ENCODE assay signal across 12 cellular contexts in genomic region chr3:127889976-127890650, GRCh38. TPM values are rescaled to one million over a fixed set of nuclear protein-coding genes. Genes with fewer than 3 reads are reported as not detected.
DNase-seq lines count a peak whose midpoint lies in the region; FAIRE-seq and TF ChIP-seq lines count a peak whose summit lies in the region.
"Had no signal": no experiment of that assay in that cellular context is flagged by ENCODE, and none has a peak within 500 bp of the region (broad histone marks: within the 10 kb centered on the region; RNA-seq: fewer than 3 reads in every experiment).

No MANE protein-coding gene starts in this region.

- H3K9ac ChIP-seq in astrocyte (ENCODE audit: low read length): peak overlapping the region; percentile 33
- peak overlapping the region; percentile 14 for H3K9ac ChIP-seq in keratinocyte (ENCODE audit: control insufficient read depth, extremely low read depth, insufficient read depth, low read length)

- H3K36me3 Mint-ChIP-seq in astrocyte (ENCODE audit: low read depth, unreplicated experiment): peaks cover 2% of the 10 kb centered on the region

- no peaks in the 10 kb centered on the region for H3K27me3 Mint-ChIP-seq in astrocyte (ENCODE audit: low read depth, unreplicated experiment)

- FAIRE-seq in astrocyte (lab: Jason Lieb, UNC) (no peak), keratinocyte (lab: Jason Lieb, UNC) (no peak), GM19239 (lab: Jason Lieb, UNC) (no peak)

- peak; percentile 15 for DNase-seq in AG10803 (ENCODE audit: low read depth)
- DNase-seq in astrocyte (ENCODE audit: low read depth): peak; percentile 37
- no peak for DNase-seq in keratinocyte (ENCODE audit: low read depth, low spot score)
- DNase-seq in GM19239 (ENCODE audit: insufficient read length, low spot score): no peak
- no peak for DNase-seq in substantia nigra (lab: John Stamatoyannopoulos, UW)
- no peak for DNase-seq in anterior cingulate cortex (lab: John Stamatoyannopoulos, UW)
- DNase-seq in OCI-M2 (lab: John Stamatoyannopoulos, UW; ENCODE audit: unreplicated experiment): no peak
- DNase-seq: effector CD4-positive, alpha-beta T cell; right lobe of liver; RPMI8226 had no signal

- TF ChIP-seq CTCF in AG10803 (conservative IDR thresholded peaks at IDR 0.05; ENCODE audit: low read length) (no peak), HEK293 (tag by site-specific recombination; IDR thresholded peaks at IDR 0.05) (no peak), astrocyte (IDR thresholded peaks at IDR 0.05; ENCODE audit: insufficient read depth, low read depth, low read length) (no peak), keratinocyte (optimal IDR thresholded peaks at IDR 0.05 in 1 of 3, IDR thresholded peaks at IDR 0.05 in 1 of 3, conservative IDR thresholded peaks at IDR 0.05 in 1 of 3; ENCODE audit: extremely low read depth in 1 of 3, insufficient read depth in 2 of 3, low read length in 3 of 3) (no peak)

- H3K4me2 ChIP-seq in astrocyte (ENCODE audit: low read length) (peak overlapping the region; percentile 8), keratinocyte (ENCODE audit: control insufficient read depth, extremely low read depth, insufficient read depth, low read depth, low read length) (no peak overlapping the region)

- H2AFZ ChIP-seq in astrocyte (ENCODE audit: low read depth, low read length) (no peak overlapping the region), keratinocyte (ENCODE audit: control insufficient read depth, low read length) (no peak overlapping the region)

- peaks cover 22% of the 10 kb centered on the region for H3K4me1 Mint-ChIP-seq in astrocyte (ENCODE audit: low read depth, unreplicated experiment)
- H3K4me1 Mint-ChIP-seq: CD14-positive monocyte had no signal

- H3K4me1 ChIP-seq in HEK293 (ENCODE audit: control insufficient read depth, insufficient read depth, low read length) (no peaks in the 10 kb centered on the region), astrocyte (ENCODE audit: insufficient read depth, low read length) (peaks cover 30% of the 10 kb centered on the region), keratinocyte (ENCODE audit: control insufficient read depth, extremely low read depth, insufficient read depth, low read length) (peaks cover 6% of the 10 kb centered on the region)
- H3K4me1 ChIP-seq: right lobe of liver had no signal

- POLR2A ChIA-PET in HEK293 (lab: Yijun Ruan, JAX): no interaction called here

- H3K9me1 ChIP-seq in keratinocyte (ENCODE audit: control insufficient read depth, extremely low read depth, insufficient read depth, low read length): no peaks in the 10 kb centered on the region

- H3K4me3 Mint-ChIP-seq in astrocyte (ENCODE audit: unreplicated experiment): no peak overlapping the region
- H3K4me3 Mint-ChIP-seq: CD14-positive monocyte had no signal

- H3K79me2 ChIP-seq in astrocyte (ENCODE audit: insufficient read depth, low read length) (no peaks in the 10 kb centered on the region), keratinocyte (ENCODE audit: control insufficient read depth, insufficient read depth, low read length) (no peaks in the 10 kb centered on the region)

- H3K9me3 ChIP-seq in HEK293 (ENCODE audit: control insufficient read depth, insufficient read depth, low read depth, low read length) (no peaks in the 10 kb centered on the region), astrocyte (ENCODE audit: insufficient read depth, low read depth, low read length) (peaks cover 15% of the 10 kb centered on the region), keratinocyte (ENCODE audit: control insufficient read depth, low read depth, low read length) (peaks cover 7% of the 10 kb centered on the region)
- H3K9me3 ChIP-seq: right lobe of liver had no signal

- peak overlapping the region; percentile 84 for H3K27ac Mint-ChIP-seq in astrocyte (ENCODE audit: unreplicated experiment)
- H3K27ac Mint-ChIP-seq: CD14-positive monocyte had no signal

- H3K36me3 ChIP-seq in HEK293 (ENCODE audit: control insufficient read depth in 2 of 2, insufficient read depth in 1 of 2, low read length in 2 of 2) (no peaks in the 10 kb centered on the region), astrocyte (ENCODE audit: insufficient read depth, low read length) (no peaks in the 10 kb centered on the region), keratinocyte (ENCODE audit: control insufficient read depth in 2 of 2, extremely low read depth in 1 of 2, insufficient read depth in 2 of 2, low read length in 2 of 2) (no peaks in the 10 kb centered on the region)
- H3K36me3 ChIP-seq: right lobe of liver had no signal

- dilution Hi-C loops in keratinocyte (cut with MboI; ENCODE audit: extremely low pct_ligation_motif_present, low sequenced_read_pairs): no loop called here

- H3K27ac ChIP-seq in HEK293 (ENCODE audit: extremely low read depth, low read depth, low read length) (no peak overlapping the region), astrocyte (ENCODE audit: low read depth, low read length) (peak overlapping the region; percentile 65), keratinocyte (ENCODE audit: control insufficient read depth, insufficient read depth, low read length) (peak overlapping the region; percentile 88), substantia nigra (ENCODE audit: low read depth, low read length, poor library complexity, severe bottlenecking) (no peak overlapping the region)
- H3K27ac ChIP-seq: right lobe of liver had no signal

- peaks cover 19% of the 10 kb centered on the region for H3K9me3 Mint-ChIP-seq in astrocyte (ENCODE audit: unreplicated experiment)

- CTCF ChIA-PET in HEK293 (lab: Yijun Ruan, JAX): interaction anchor here (0.6 kb wide), 1 partner anchor 58 kb away, joined by 4 read pairs; no protein-coding TSS in a partner anchor

- no peaks in the 10 kb centered on the region for H4K20me1 ChIP-seq in astrocyte (ENCODE audit: insufficient read depth, low read length)
- H4K20me1 ChIP-seq in keratinocyte (ENCODE audit: control insufficient read depth, extremely low read depth, insufficient read depth, low read length): no peaks in the 10 kb centered on the region

- H3K27me3 ChIP-seq in astrocyte (ENCODE audit: insufficient read depth, low read length) (no peaks in the 10 kb centered on the region), keratinocyte (ENCODE audit: control insufficient read depth, extremely low read depth, insufficient read depth, low read length) (no peaks in the 10 kb centered on the region)
- H3K27me3 ChIP-seq: right lobe of liver had no signal

- H3K4me3 ChIP-seq in AG10803 (ENCODE audit: low read length) (no peak overlapping the region), HEK293 (ENCODE audit: low read depth, low read length) (no peak overlapping the region), astrocyte (ENCODE audit: insufficient read depth, low read depth, low read length) (no peak overlapping the region), keratinocyte (ENCODE audit: control insufficient read depth in 2 of 3, extremely low read depth in 1 of 3, insufficient read depth in 2 of 3, low read depth in 1 of 3, low read length in 3 of 3) (no peak overlapping the region)
- H3K4me3 ChIP-seq: right lobe of liver had no signal

TF ChIP-seq in HEK293, 187 proteins besides CTCF, POLR2A, EP300 and RAD21:
- TF ChIP-seq ZNF623 (tag by site-specific recombination; IDR thresholded peaks at IDR 0.05): no peak
- TF ChIP-seq, protein P1, sequence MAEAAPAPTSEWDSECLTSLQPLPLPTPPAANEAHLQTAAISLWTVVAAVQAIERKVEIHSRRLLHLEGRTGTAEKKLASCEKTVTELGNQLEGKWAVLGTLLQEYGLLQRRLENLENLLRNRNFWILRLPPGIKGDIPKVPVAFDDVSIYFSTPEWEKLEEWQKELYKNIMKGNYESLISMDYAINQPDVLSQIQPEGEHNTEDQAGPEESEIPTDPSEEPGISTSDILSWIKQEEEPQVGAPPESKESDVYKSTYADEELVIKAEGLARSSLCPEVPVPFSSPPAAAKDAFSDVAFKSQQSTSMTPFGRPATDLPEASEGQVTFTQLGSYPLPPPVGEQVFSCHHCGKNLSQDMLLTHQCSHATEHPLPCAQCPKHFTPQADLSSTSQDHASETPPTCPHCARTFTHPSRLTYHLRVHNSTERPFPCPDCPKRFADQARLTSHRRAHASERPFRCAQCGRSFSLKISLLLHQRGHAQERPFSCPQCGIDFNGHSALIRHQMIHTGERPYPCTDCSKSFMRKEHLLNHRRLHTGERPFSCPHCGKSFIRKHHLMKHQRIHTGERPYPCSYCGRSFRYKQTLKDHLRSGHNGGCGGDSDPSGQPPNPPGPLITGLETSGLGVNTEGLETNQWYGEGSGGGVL (tag by site-specific recombination; IDR thresholded peaks at IDR 0.05): 0 out of 2 replicates have a peak, but pooled peaks have one; percentile 0

RNA-seq across cellular contexts. Expression of gene KBTBD12, which starts 24.9 kb away (rescaled TPM):
- total RNA-seq in astrocyte: not detected in 2 replicates
- not detected in 3 replicates for polyA plus RNA-seq in keratinocyte
- not detected for polyA plus RNA-seq in keratinocyte (2011; ENCODE audit: low read depth)
- not detected in 2 replicates for polyA plus RNA-seq in keratinocyte (2011; cell fraction: cytosol; rRNA removed)
- polyA plus RNA-seq in keratinocyte (2011; cell fraction: nucleus; rRNA removed): not detected in 2 replicates
- polyA plus RNA-seq in keratinocyte (2012; ENCODE audit: low replicate concordance): 0.03 TPM in 1 of 2 replicates, not detected in the other
- polyA minus RNA-seq in keratinocyte: not detected in 3 replicates
- not detected for polyA minus RNA-seq in keratinocyte (2011; cell fraction: cytosol; rRNA and poly(A)+ RNA removed)
- not detected in 2 replicates for polyA minus RNA-seq in keratinocyte (2011; cell fraction: nucleus; rRNA and poly(A)+ RNA removed)
- polyA plus RNA-seq: CD14-positive monocyte had no signal

Comparison
In these comparisons a context has a peak if more than half of its experiments do, and no peak if none do; other contexts are left out.
1. DNase-seq: peak in AG10803 (single experiment) and astrocyte (single experiment); none in keratinocyte (single experiment), GM19239 (single experiment), substantia nigra (0 of 49), anterior cingulate cortex (0 of 58) and OCI-M2 (single experiment).
2. H3K27ac ChIP-seq: peak in astrocyte (single experiment) and keratinocyte (single experiment); none in HEK293 (single experiment) and substantia nigra (single experiment).